1 cellular context compared by ENCODE assay signal in genomic region chr17:16525556-16525955, GRCh38. TPM values are rescaled to one million over a fixed set of nuclear protein-coding genes. Genes with fewer than 3 reads are reported as not detected.
"Had no signal": no experiment of that assay in that cellular context is flagged by ENCODE, and none has a peak within 500 bp of the region (broad histone marks: within the 10 kb centered on the region; RNA-seq: fewer than 3 reads in every experiment).

No MANE protein-coding gene starts in this region.

RNA-seq across cellular contexts. Expression of gene LRRC75A, which starts 33.6 kb away (rescaled TPM):
- total RNA-seq: bronchial epithelial cell had no signal
